Comparison of ENCODE assay signal across 12 cellular contexts in the genomic region with DNA sequence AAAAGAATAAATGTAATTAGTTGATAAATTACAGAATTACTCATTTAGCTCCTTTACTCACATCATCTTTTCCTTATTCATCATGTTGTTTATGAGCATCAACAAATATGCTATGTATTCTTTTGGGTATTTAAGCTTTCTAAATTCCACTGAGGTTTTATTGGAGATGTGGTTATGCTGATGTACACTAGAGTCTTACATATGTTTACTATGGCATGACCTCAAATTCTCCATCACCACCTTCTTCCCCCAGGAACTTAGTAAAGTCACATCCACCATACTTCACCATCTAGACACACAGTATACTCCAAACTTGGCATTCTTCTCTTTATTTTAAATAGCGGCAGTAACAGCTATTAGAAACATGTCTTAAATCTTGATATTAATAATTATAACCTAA.
"Had no signal": no experiment of that assay in that cellular context is flagged by ENCODE, and none has a peak within 500 bp of the region (broad histone marks: within the 10 kb centered on the region; RNA-seq: fewer than 3 reads in every experiment).

No MANE protein-coding gene starts in this region.

- H3K9me3 ChIP-seq: testis, upper lobe of right lung had no signal

- FAIRE-seq: bronchial epithelial cell, TTC549 had no signal

- H3K27ac ChIP-seq: parathyroid adenoma, testis, upper lobe of right lung had no signal

- H2AFZ ChIP-seq: parathyroid adenoma had no signal

- H3K9ac ChIP-seq: parathyroid adenoma had no signal

- H3K27me3 ChIP-seq: testis, upper lobe of right lung had no signal

- H3K4me3 ChIP-seq: testis, upper lobe of right lung had no signal

- ATAC-seq: stimulated activated naive CD8-positive, alpha-beta T cell treated with anti-CD3 and anti-CD28 coated beads, Interleukin-15, amount 100 ng/mL, for 72 hours; T-helper 17 cell; upper lobe of right lung had no signal

- H3K4me1 ChIP-seq: testis, upper lobe of right lung had no signal

- H3K79me2 ChIP-seq: parathyroid adenoma had no signal

- DNase-seq: activated CD4-positive, alpha-beta T cell treated with anti-CD3 and anti-CD28 coated beads, Interleukin-2, amount 10 ng/mL, durations not matched to agents 7 days and 5 days; activated CD4-positive, CD25-positive, alpha-beta regulatory T cell; amygdala; stimulated activated CD4-positive, alpha-beta T cell treated with anti-CD3 and anti-CD28 coated beads, Interleukin-15, amount 100 ng/mL, for 24 hours; stimulated activated CD4-positive, alpha-beta T cell treated with anti-CD3 and anti-CD28 coated beads, Interleukin-4, amount 100 ng/mL, for 24 hours; stimulated activated naive CD8-positive, alpha-beta T cell treated with anti-CD3 and anti-CD28 coated beads, Interleukin-15, amount 100 ng/mL, for 72 hours; T-helper 17 cell; testis; upper lobe of right lung had no signal
